In genomic region chr15:47678047-47678446, GRCh38 we compare ENCODE assay signal across 1 cellular context.
TF ChIP-seq lines count a peak whose summit lies in the region.

No MANE protein-coding gene starts in this region.

TF ChIP-seq in SK-N-SH, 30 proteins besides CTCF, POLR2A, EP300 and RAD21 (continued from another document):
- TF ChIP-seq USF1 (IDR thresholded peaks at IDR 0.05; ENCODE audit: borderline replicate concordance, low read depth) (no peak), FOXM1 (IDR thresholded peaks at IDR 0.05; ENCODE audit: low read depth) (no peak), ZBTB33 (IDR thresholded peaks at IDR 0.05; ENCODE audit: borderline replicate concordance, low read depth) (no peak), CHD2 (IDR thresholded peaks at IDR 0.05; ENCODE audit: low read length, partially characterized antibody) (no peak), NRF1 (IDR thresholded peaks at IDR 0.05; ENCODE audit: low read depth, low read length) (no peak), EZH2phosphoT487 (IDR thresholded peaks at IDR 0.05; ENCODE audit: borderline replicate concordance, low read depth) (no peak), RXRA (IDR thresholded peaks at IDR 0.05; ENCODE audit: borderline replicate concordance, low read depth) (no peak)
TF ChIP-seq in SK-N-SH: peak in this region for 3.
